ENCODE assay signal across 20 cellular contexts in genomic region chr1:245589827-245590421, GRCh38.
DNase-seq lines count a peak whose midpoint lies in the region; ATAC-seq and TF ChIP-seq lines count a peak whose summit lies in the region.
"Had no signal": no experiment of that assay in that cellular context is flagged by ENCODE, and none has a peak within 500 bp of the region (broad histone marks: within the 10 kb centered on the region; RNA-seq: fewer than 3 reads in every experiment).

No MANE protein-coding gene starts in this region.

- H3K4me3 Mint-ChIP-seq in endodermal cell = no peak overlapping the region
- H3K4me3 Mint-ChIP-seq in activated CD4-positive, alpha-beta memory T cell treated with anti-CD3 and anti-CD28 coated beads for 36 hours = no peak overlapping the region
- no peak overlapping the region for H3K4me3 Mint-ChIP-seq in naive thymus-derived CD8-positive, alpha-beta T cell
- H3K4me3 Mint-ChIP-seq: CD14-positive monocyte had no signal

- peaks cover 1% of the 10 kb centered on the region for H3K27me3 Mint-ChIP-seq in endodermal cell (ENCODE audit: insufficient read depth)
- no peaks in the 10 kb centered on the region for H3K27me3 Mint-ChIP-seq in activated CD4-positive, alpha-beta memory T cell treated with anti-CD3 and anti-CD28 coated beads for 36 hours
- peaks cover 0 to 2% (median 0%) of the 10 kb centered on the region in 5 donors for H3K27me3 Mint-ChIP-seq in naive thymus-derived CD8-positive, alpha-beta T cell

- H3K27me3 ChIP-seq in BE2C (no peaks in the 10 kb centered on the region), endodermal cell (ENCODE audit: control insufficient read depth, insufficient read depth, low read length, poor library complexity, severe bottlenecking) (no peaks in the 10 kb centered on the region), neuronal stem cell (ENCODE audit: control insufficient read depth in 3 of 3, insufficient read depth in 3 of 3, low read depth in 1 of 3, low read length in 3 of 3) (no peaks in the 10 kb centered on the region), Karpas-422 (ENCODE audit: low read length) (no peaks in the 10 kb centered on the region)

- H2AFZ ChIP-seq in neuronal stem cell (ENCODE audit: low read length) = peak overlapping the region; percentile 58
- no peak overlapping the region for H2AFZ ChIP-seq in Karpas-422 (ENCODE audit: low read length)

- no peak overlapping the region for H4K91ac ChIP-seq in neuronal stem cell (ENCODE audit: low read depth, low read length, poor library complexity)

- peak; percentile 69 for DNase-seq in BE2C
- peak; percentile 82 for DNase-seq in NCI-H1694 (lab: John Stamatoyannopoulos, UW)
- peak; percentile 28 for DNase-seq in endodermal cell
- DNase-seq in neuronal stem cell (ENCODE audit: low spot score) = no peak
- no peak for DNase-seq in Karpas-422
- no peak for DNase-seq in activated CD4-positive, alpha-beta memory T cell treated with anti-CD3 and anti-CD28 coated beads for 36 hours
- no peak for DNase-seq in naive thymus-derived CD8-positive, alpha-beta T cell
- DNase-seq: COR-L47; NCI-H1048; NCI-H187; NCI-H510A treated with DMSO at 0.1 percent for 48 hours; NK-92 treated with Interleukin-12 subunit alpha and Interleukin-12 subunit beta, amount 100 ng/mL, for 24 hours; OCI-M1 had no signal

- H3K36me3 ChIP-seq in BE2C = no peaks in the 10 kb centered on the region; the same call in 1 of the 2 replicates
- H3K36me3 ChIP-seq in endodermal cell (ENCODE audit: control insufficient read depth, insufficient read depth, low read length) = no peaks in the 10 kb centered on the region
- H3K36me3 ChIP-seq in neuronal stem cell (replicated peaks in 1 of 2; ENCODE audit: control insufficient read depth in 2 of 2, insufficient read depth in 2 of 2, low read length in 2 of 2) = no peaks in the 10 kb centered on the region
- no peaks in the 10 kb centered on the region for H3K36me3 ChIP-seq in Karpas-422 (ENCODE audit: insufficient read depth, low read length)
- H3K36me3 ChIP-seq: HAP-1 had no signal

- ATAC-seq in HG02759 (IDR thresholded peaks at IDR 0.05; ENCODE audit: unreplicated experiment) = no peak
- ATAC-seq in naive thymus-derived CD8-positive, alpha-beta T cell = no peak
- ATAC-seq: A549, GM12878 had no signal

- H3K4me1 Mint-ChIP-seq in endodermal cell = peaks cover 7% of the 10 kb centered on the region
- no peaks in the 10 kb centered on the region for H3K4me1 Mint-ChIP-seq in activated CD4-positive, alpha-beta memory T cell treated with anti-CD3 and anti-CD28 coated beads for 36 hours (ENCODE audit: low read depth)
- H3K4me1 Mint-ChIP-seq in naive thymus-derived CD8-positive, alpha-beta T cell = no peaks in the 10 kb centered on the region
- H3K4me1 Mint-ChIP-seq: CD14-positive monocyte had no signal

- no peak overlapping the region for H3K14ac ChIP-seq in neuronal stem cell (ENCODE audit: low read length)

- H3K4me2 ChIP-seq in neuronal stem cell (ENCODE audit: insufficient read depth, low read length, poor library complexity, severe bottlenecking) (no peak overlapping the region), Karpas-422 (ENCODE audit: low read depth, low read length, poor library complexity, severe bottlenecking) (no peak overlapping the region)
- H3K4me2 ChIP-seq: A549 had no signal

- POLR2A ChIA-PET in activated CD4-positive, alpha-beta memory T cell treated with anti-CD3 and anti-CD28 coated beads for 36 hours (lab: Charles Lee) = no interaction called here
- POLR2A ChIA-PET in naive thymus-derived CD8-positive, alpha-beta T cell (lab: Charles Lee) = no interaction called here

- H2BK12ac ChIP-seq in neuronal stem cell (ENCODE audit: low read length) = no peak overlapping the region

- peak overlapping the region; percentile 21 for H3K18ac ChIP-seq in neuronal stem cell (ENCODE audit: low read length)

- H2BK15ac ChIP-seq in neuronal stem cell (ENCODE audit: low read length) = no peak overlapping the region

- no peak overlapping the region for H2BK5ac ChIP-seq in neuronal stem cell (ENCODE audit: low read length)

- H3K9ac ChIP-seq in endodermal cell (ENCODE audit: extremely low read depth, low read length, poor library complexity, severe bottlenecking) (no peak overlapping the region), neuronal stem cell (ENCODE audit: low read depth, low read length, poor library complexity) (no peak overlapping the region), Karpas-422 (ENCODE audit: low read length) (no peak overlapping the region)

- TF ChIP-seq CTCF in BE2C (IDR thresholded peaks at IDR 0.05; ENCODE audit: low read depth, low read length) (no peak), endodermal cell (conservative IDR thresholded peaks at IDR 0.05) (no peak)

- intact Hi-C loops in activated CD4-positive, alpha-beta memory T cell treated with anti-CD3 and anti-CD28 coated beads for 36 hours (cut with micrococcal nuclease) = no loop called here

- peaks cover 9% of the 10 kb centered on the region for H3K36me3 Mint-ChIP-seq in endodermal cell (ENCODE audit: low read depth)
- H3K36me3 Mint-ChIP-seq in activated CD4-positive, alpha-beta memory T cell treated with anti-CD3 and anti-CD28 coated beads for 36 hours = no peaks in the 10 kb centered on the region
- H3K36me3 Mint-ChIP-seq in naive thymus-derived CD8-positive, alpha-beta T cell = no peaks in the 10 kb centered on the region
- H3K36me3 Mint-ChIP-seq: CD14-positive monocyte had no signal

- no peak overlapping the region for H3K23ac ChIP-seq in neuronal stem cell (ENCODE audit: low read depth, low read length, poor library complexity)

- no peak overlapping the region for H3K27ac Mint-ChIP-seq in endodermal cell
- H3K27ac Mint-ChIP-seq in activated CD4-positive, alpha-beta memory T cell treated with anti-CD3 and anti-CD28 coated beads for 36 hours = no peak overlapping the region
- no peak overlapping the region for H3K27ac Mint-ChIP-seq in naive thymus-derived CD8-positive, alpha-beta T cell
- H3K27ac Mint-ChIP-seq: CD14-positive monocyte had no signal

- no peak overlapping the region for H3K4ac ChIP-seq in neuronal stem cell (ENCODE audit: low read length)

- H3K9me3 ChIP-seq in BE2C (no peaks in the 10 kb centered on the region), endodermal cell (ENCODE audit: control insufficient read depth, low read length) (no peaks in the 10 kb centered on the region), neuronal stem cell (replicated peaks in 1 of 2; ENCODE audit: control insufficient read depth in 2 of 2, insufficient read depth in 1 of 2, low read depth in 1 of 2, low read length in 2 of 2) (no peaks in the 10 kb centered on the region), Karpas-422 (ENCODE audit: low read length) (no peaks in the 10 kb centered on the region)
- H3K9me3 ChIP-seq: A549, HAP-1 had no signal

- no peaks in the 10 kb centered on the region for H3K79me1 ChIP-seq in neuronal stem cell (ENCODE audit: low read depth, low read length)

- H2BK120ac ChIP-seq in neuronal stem cell (ENCODE audit: low read depth, low read length) = no peak overlapping the region

- H3K27ac ChIP-seq in endodermal cell (ENCODE audit: low read depth, low read length) (peak overlapping the region; percentile 24), neuronal stem cell (replicated peaks; ENCODE audit: low read length) (no peak overlapping the region), Karpas-422 (ENCODE audit: low read length) (no peak overlapping the region)
- H3K27ac ChIP-seq: A549, HL-60, SK-N-MC had no signal

- H3K79me2 ChIP-seq in Karpas-422 (ENCODE audit: low read length) = no peaks in the 10 kb centered on the region

- CTCF ChIA-PET in activated CD4-positive, alpha-beta memory T cell treated with anti-CD3 and anti-CD28 coated beads for 36 hours (lab: Charles Lee) = no interaction called here

- H4K20me1 ChIP-seq in Karpas-422 (ENCODE audit: insufficient read depth, low read depth, low read length) = no peaks in the 10 kb centered on the region

- H4K8ac ChIP-seq in neuronal stem cell (ENCODE audit: low read depth, low read length) = no peak overlapping the region

- H3K4me1 ChIP-seq in BE2C (peaks cover 54% of the 10 kb centered on the region), endodermal cell (ENCODE audit: control insufficient read depth, insufficient read depth, low read length) (no peaks in the 10 kb centered on the region), neuronal stem cell (ENCODE audit: control insufficient read depth in 2 of 2, insufficient read depth in 1 of 2, low read depth in 1 of 2, low read length in 2 of 2) (peaks cover 7 to 15% of the 10 kb centered on the region in 2 donors), Karpas-422 (ENCODE audit: low read length) (no peaks in the 10 kb centered on the region)
- H3K4me1 ChIP-seq: HAP-1 had no signal

- H3K4me3 ChIP-seq in BE2C (ENCODE audit: low read depth, low read length) (peak overlapping the region; percentile 34), endodermal cell (ENCODE audit: low read length) (no peak overlapping the region), neuronal stem cell (ENCODE audit: low read length in 2 of 2) (no peak overlapping the region), Karpas-422 (ENCODE audit: low read length) (no peak overlapping the region)
- H3K4me3 ChIP-seq: A549, GM12878, HAP-1, SK-N-MC had no signal

- H2AK5ac ChIP-seq in neuronal stem cell (ENCODE audit: low read depth, low read length) = no peak overlapping the region

- H3K9me3 Mint-ChIP-seq in endodermal cell = peaks cover 15% of the 10 kb centered on the region
- H3K9me3 Mint-ChIP-seq in activated CD4-positive, alpha-beta memory T cell treated with anti-CD3 and anti-CD28 coated beads for 36 hours = no peaks in the 10 kb centered on the region
- H3K9me3 Mint-ChIP-seq in naive thymus-derived CD8-positive, alpha-beta T cell = peaks cover 0 to 2% (median 0%) of the 10 kb centered on the region in 9 donors

- no peaks in the 10 kb centered on the region for H3K9me2 ChIP-seq in Karpas-422 (replicated peaks; ENCODE audit: insufficient read depth, low read length)

- WGBS in endodermal cell (ENCODE audit: insufficient coverage in 1 of 2, insufficient read length in 1 of 2), 2 experiments = 90 to 93% methylated on average over 20 to 33 of the region's 33 CpGs
- no CpG with 5 or more reads among the region's 33 CpGs for WGBS in neuronal stem cell (ENCODE audit: extremely low coverage in 2 of 2, insufficient read length in 2 of 2, insufficient replicate concordance in 1 of 2), 2 donors

Comparison
In these comparisons a context has a peak if more than half of its experiments do, and no peak if none do; other contexts are left out.
1. DNase-seq: peak in BE2C (single experiment), NCI-H1694 (single experiment) and endodermal cell (single experiment); none in neuronal stem cell (single experiment), Karpas-422 (single experiment), activated CD4-positive, alpha-beta memory T cell treated with anti-CD3 and anti-CD28 coated beads for 36 hours (single experiment) and naive thymus-derived CD8-positive, alpha-beta T cell (0 of 10).